ENCODE assay signal across 21 cellular contexts in genomic region chrX:135651647-135652295, GRCh38.
"Had no signal": no experiment of that assay in that cellular context is flagged by ENCODE, and none has a peak within 500 bp of the region (broad histone marks: within the 10 kb centered on the region; RNA-seq: fewer than 3 reads in every experiment).

No MANE protein-coding gene starts in this region.

- H2AFZ ChIP-seq: neural progenitor cell had no signal

- H3K4me2 ChIP-seq: neural progenitor cell had no signal

- H3K9me3 ChIP-seq: left ventricle myocardium inferior, spleen, tibial nerve had no signal

- H3K36me3 ChIP-seq: left ventricle myocardium inferior, neural progenitor cell, spleen, tibial nerve had no signal

- ATAC-seq: activated naive CD4-positive, alpha-beta T cell treated with anti-CD3 and anti-CD28 coated beads, Interleukin-2, amount 50 U/mL, for 72 hours; activated T-cell treated with anti-CD3 and anti-CD28 coated beads, Interleukin-2, amount 50 U/mL, for 72 hours; natural killer cell; right cardiac atrium had no signal

- H3K4me3 ChIP-seq: left ventricle myocardium inferior, lung, neural progenitor cell, spleen, tibial nerve had no signal

- H3K27ac ChIP-seq: epithelial cell of prostate, left ventricle myocardium inferior, neural progenitor cell, spleen, tibial nerve, VCaP had no signal

- H3K4me1 ChIP-seq: left ventricle myocardium inferior, neural progenitor cell, spleen, tibial nerve had no signal

- H3K9ac ChIP-seq: neural progenitor cell had no signal

- DNase-seq: activated CD4-positive, alpha-beta T cell treated with anti-CD3 and anti-CD28 coated beads for 4 hours; activated CD4-positive, alpha-beta T cell treated with anti-CD3 and anti-CD28 coated beads, Interleukin-2, amount 50 U/mL, for 4 hours; activated naive CD4-positive, alpha-beta T cell; activated T-cell treated with anti-CD3 and anti-CD28 coated beads for 4 hours; activated T-cell treated with anti-CD3 and anti-CD28 coated beads, Interleukin-2, amount 50 U/mL, for 72 hours; dermis blood vessel endothelial cell; effector CD4-positive, alpha-beta T cell; islet precursor cell; left ventricle myocardium inferior; mesendoderm; natural killer cell; posterior cingulate gyrus; right cardiac atrium; spleen; stimulated activated naive CD4-positive, alpha-beta T cell treated with Interleukin-2 at 50 U/mL for 16 hours had no signal

- H3K27me3 ChIP-seq: neural progenitor cell, tibial nerve had no signal
